Comparison of ENCODE assay signal across 8 cellular contexts in the genomic region with DNA sequence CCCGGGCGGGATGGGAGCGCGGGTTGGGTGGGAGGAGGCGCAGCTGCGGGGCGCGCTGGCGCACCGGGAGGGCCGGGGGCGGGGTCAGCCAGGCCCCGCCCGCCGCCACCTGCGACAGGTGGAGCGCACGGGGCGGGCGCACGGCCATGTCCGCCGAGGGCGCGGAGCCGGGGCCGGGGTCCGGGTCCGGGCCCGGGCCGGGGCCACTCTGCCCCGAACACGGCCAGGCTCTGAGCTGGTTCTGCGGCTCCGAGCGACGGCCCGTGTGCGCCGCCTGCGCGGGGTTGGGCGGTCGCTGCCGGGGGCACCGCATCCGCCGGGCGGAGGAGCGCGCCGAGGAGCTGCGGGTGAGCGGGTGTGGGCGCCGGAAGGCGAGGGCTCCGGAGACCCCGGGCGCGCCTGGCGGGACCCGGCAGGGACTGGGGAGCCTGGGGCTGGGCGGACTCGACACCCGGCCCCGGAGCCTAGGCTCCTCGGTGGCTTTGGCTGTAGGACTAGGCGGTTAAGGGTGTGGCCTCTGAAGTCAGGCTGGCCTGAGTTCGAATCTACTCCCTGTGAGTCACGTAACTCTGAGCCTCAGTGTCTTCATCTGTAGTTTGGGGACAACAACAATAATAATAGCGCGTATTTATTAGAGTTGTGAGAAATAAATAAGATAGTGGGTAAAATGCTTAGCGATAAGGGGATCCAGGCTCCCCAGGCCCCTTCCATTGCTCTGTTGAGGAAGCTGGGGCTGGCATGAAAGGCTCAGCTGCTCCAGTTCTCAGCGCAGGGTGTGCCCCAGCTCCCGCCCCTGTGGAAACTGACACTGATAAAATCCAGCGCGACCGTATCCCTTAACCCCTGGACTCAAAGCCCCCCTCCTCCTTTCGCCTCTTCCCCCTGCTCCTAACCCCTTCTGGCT. TPM values are rescaled to one million over a fixed set of nuclear protein-coding genes. Genes with fewer than 3 reads are reported as not detected.
DNase-seq lines count a peak whose midpoint lies in the region; ATAC-seq, FAIRE-seq and TF ChIP-seq lines count a peak whose summit lies in the region.

A gene (plus strand): TSS at position 108 of the 904 bp plus-strand sequence. CDS start 39 bp downstream, at position 147.

- H3K9me3 Mint-ChIP-seq in dendritic cell treated with granulocyte-macrophage colony-stimulating factor and Interleukin-4, amounts not matched to agents 40 ng/mL and 50 ng/mL, for 4 days, result no peaks in the 10 kb centered on the region

- no peaks in the 10 kb centered on the region for H3K36me3 ChIP-seq in MG63

- peaks cover 20% of the 10 kb centered on the region for H3K4me1 Mint-ChIP-seq in dendritic cell treated with granulocyte-macrophage colony-stimulating factor and Interleukin-4, amounts not matched to agents 40 ng/mL and 50 ng/mL, for 4 days (ENCODE audit: low read depth)

- H3K4me1 ChIP-seq in mononuclear cell (ENCODE audit: insufficient read depth, low read length), result peaks cover 22% of the 10 kb centered on the region

- no peaks in the 10 kb centered on the region for H3K36me3 Mint-ChIP-seq in dendritic cell treated with granulocyte-macrophage colony-stimulating factor and Interleukin-4, amounts not matched to agents 40 ng/mL and 50 ng/mL, for 4 days (ENCODE audit: low read depth)

- H3K27ac Mint-ChIP-seq in dendritic cell treated with granulocyte-macrophage colony-stimulating factor and Interleukin-4, amounts not matched to agents 40 ng/mL and 50 ng/mL, for 4 days, result peak within 1 kb of the TSS; percentile 61

- H3K9me3 ChIP-seq in mononuclear cell (ENCODE audit: low read depth, low read length) (no peaks in the 10 kb centered on the region), MG63 (no peaks in the 10 kb centered on the region)

- intact Hi-C loops in dendritic cell treated with granulocyte-macrophage colony-stimulating factor and Interleukin-4, amounts not matched to agents 40 ng/mL and 50 ng/mL, for 4 days (cut with micrococcal nuclease), result loop anchor here (10.0 kb wide), 1 partner anchor 55 kb away; a partner anchor contains a TSS

- peak within 1 kb of the TSS; percentile 37 for H3K4me3 ChIP-seq in mononuclear cell (ENCODE audit: low read length)
- H3K4me3 ChIP-seq in MG63, result no peak within 1 kb of the TSS

- DNase-seq in T follicular helper cell (ENCODE audit: low read depth) (peak; percentile 14), ureter (ENCODE audit: low spot score) (no peak), MG63 (no peak), H54 (ENCODE audit: insufficient read length, low spot score) (no peak)

- no peak for FAIRE-seq in H54 (lab: Jason Lieb, UNC)

- ATAC-seq in GM18505 (IDR thresholded peaks at IDR 0.05; ENCODE audit: unreplicated experiment) (peak; percentile 36), HG03064 (IDR thresholded peaks at IDR 0.05; ENCODE audit: low read depth, unreplicated experiment) (peak; percentile 44)

- TF ChIP-seq POLR2A in GM18505 (IDR thresholded peaks at IDR 0.05; ENCODE audit: borderline replicate concordance, extremely low read depth, insufficient read depth, insufficient read length) (peak; percentile 2), H54 (IDR thresholded peaks at IDR 0.05; ENCODE audit: low read depth, low read length) (no peak)

- peak within 1 kb of the TSS; percentile 71 for H3K4me3 Mint-ChIP-seq in dendritic cell treated with granulocyte-macrophage colony-stimulating factor and Interleukin-4, amounts not matched to agents 40 ng/mL and 50 ng/mL, for 4 days

- H3K27me3 ChIP-seq in mononuclear cell (ENCODE audit: insufficient read depth, low read length), result peaks cover 10% of the 10 kb centered on the region
- H3K27me3 ChIP-seq in MG63, result peaks cover 20% of the 10 kb centered on the region

- H3K27me3 Mint-ChIP-seq in dendritic cell treated with granulocyte-macrophage colony-stimulating factor and Interleukin-4, amounts not matched to agents 40 ng/mL and 50 ng/mL, for 4 days, result peaks cover 21% of the 10 kb centered on the region

RNA-seq across cellular contexts. Expression of the gene that starts here (rescaled TPM):
- total RNA-seq in mononuclear cell (0.42 TPM), ureter (10.2 TPM)
- total RNA-seq in MG63 (2014; rRNA removed; shearing (Covaris generic); ENCODE audit: low replicate concordance), result not detected in 2 replicates
